7 cellular contexts compared by ENCODE assay signal in the genomic region with DNA sequence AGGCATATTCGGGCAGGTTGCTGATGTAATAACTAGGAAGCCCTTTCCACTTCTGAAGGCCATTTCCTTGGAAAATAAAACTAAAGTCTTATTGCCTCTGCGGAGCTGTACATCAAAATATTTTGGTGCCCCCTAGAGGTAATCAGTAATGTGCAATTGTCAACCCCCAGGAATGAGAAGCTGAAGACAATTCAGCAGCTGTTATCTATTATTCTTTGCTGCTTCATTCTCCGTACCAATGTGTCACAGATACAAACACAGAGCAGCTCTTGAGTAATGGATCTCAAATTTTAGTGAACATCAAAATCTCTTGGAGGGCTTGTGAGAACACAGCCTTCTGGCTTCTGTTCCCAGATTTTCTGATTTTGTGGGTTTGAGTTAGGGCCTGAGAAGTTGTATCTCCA.
DNase-seq lines count a peak whose midpoint lies in the region; ATAC-seq and TF ChIP-seq lines count a peak whose summit lies in the region.

No MANE protein-coding gene starts in this region.

- no peak for ATAC-seq in effector memory CD8-positive, alpha-beta T cell (replicated peaks)
- no peak for ATAC-seq in HG03432 (IDR thresholded peaks at IDR 0.05; ENCODE audit: unreplicated experiment)

- H3K4me3 ChIP-seq in KMS-11 (IDR thresholded peaks at IDR 0.05; ENCODE audit: insufficient read depth, low read depth, low read length), result no peak overlapping the region
- no peak overlapping the region for H3K4me3 ChIP-seq in retinal pigment epithelial cell (ENCODE audit: low read length)

- CTCF ChIA-PET in RWPE1 (lab: Yijun Ruan, JAX), result interaction anchor here (0.6 to 0.8 kb wide), 4 partner anchors 32 to 938 kb away, joined by 3 to 5 read pairs (median 4); no protein-coding TSS in a partner anchor

- H3K36me3 ChIP-seq in KMS-11 (ENCODE audit: insufficient read depth), result no peaks in the 10 kb centered on the region

- no peak overlapping the region for H3K27ac Mint-ChIP-seq in effector memory CD8-positive, alpha-beta T cell

- H3K36me3 Mint-ChIP-seq in effector memory CD8-positive, alpha-beta T cell (ENCODE audit: insufficient read depth), result no peaks in the 10 kb centered on the region

- no peaks in the 10 kb centered on the region for H3K27me3 ChIP-seq in KMS-11 (ENCODE audit: insufficient read depth, low read depth)

- H4K20me1 ChIP-seq in KMS-11 (ENCODE audit: insufficient read depth), result no peaks in the 10 kb centered on the region

- no peak overlapping the region for H3K4me2 ChIP-seq in KMS-11

- DNase-seq in GM10266 (ENCODE audit: extremely low spot score) (peak; percentile 35), RWPE1 (ENCODE audit: low spot score) (no peak), fibroblast of peridontal ligament (ENCODE audit: extremely low read depth) (peak; percentile 96), retinal pigment epithelial cell (ENCODE audit: low read depth) (no peak)
- DNase-seq in effector memory CD8-positive, alpha-beta T cell, result no peak

- H3K9ac ChIP-seq in KMS-11, result no peak overlapping the region

- H3K4me3 Mint-ChIP-seq in effector memory CD8-positive, alpha-beta T cell, result no peak overlapping the region

- no peaks in the 10 kb centered on the region for H3K4me1 Mint-ChIP-seq in effector memory CD8-positive, alpha-beta T cell (ENCODE audit: low read depth in 2 of 2)

- TF ChIP-seq CTCF in GM10266 (IDR thresholded peaks at IDR 0.05; ENCODE audit: control insufficient read depth, insufficient read depth, low read depth, missing control alignments) (peak; percentile 61), KMS-11 (conservative IDR thresholded peaks at IDR 0.05; ENCODE audit: low read depth, low read length) (peak; percentile 55), RWPE1 (conservative IDR thresholded peaks at IDR 0.05; ENCODE audit: low read depth) (peak; percentile 80), retinal pigment epithelial cell (conservative IDR thresholded peaks at IDR 0.05; ENCODE audit: low read depth, low read length) (peak; percentile 76)

- POLR2A ChIA-PET in RWPE1 (lab: Yijun Ruan, JAX; ENCODE audit: low non-redundant PET), result no interaction called here

- no peaks in the 10 kb centered on the region for H3K79me2 ChIP-seq in KMS-11 (ENCODE audit: insufficient read depth, low read depth)

- peaks cover 4 to 5% of the 10 kb centered on the region in 2 donors for H3K9me3 Mint-ChIP-seq in effector memory CD8-positive, alpha-beta T cell

- H3K27me3 Mint-ChIP-seq in effector memory CD8-positive, alpha-beta T cell, result peaks cover 0 to 22% of the 10 kb centered on the region in 2 donors

- H2AFZ ChIP-seq in KMS-11 (ENCODE audit: low read depth), result no peak overlapping the region

- peaks cover 7% of the 10 kb centered on the region for H3K4me1 ChIP-seq in KMS-11 (ENCODE audit: low read depth, poor library complexity, severe bottlenecking)

- H3K27ac ChIP-seq in KMS-11 (no peak overlapping the region), RWPE1 (no peak overlapping the region)

Comparison
In these comparisons a context has a peak if more than half of its experiments do, and no peak if none do; other contexts are left out.
1. DNase-seq: peak in GM10266 (single experiment) and fibroblast of peridontal ligament (single experiment); none in RWPE1 (single experiment), retinal pigment epithelial cell (single experiment) and effector memory CD8-positive, alpha-beta T cell (0 of 3).
2. Peak in every context shown above with its lines, with median percentiles within 50 percentile points of each other: CTCF ChIP-seq.